In the genomic region with DNA sequence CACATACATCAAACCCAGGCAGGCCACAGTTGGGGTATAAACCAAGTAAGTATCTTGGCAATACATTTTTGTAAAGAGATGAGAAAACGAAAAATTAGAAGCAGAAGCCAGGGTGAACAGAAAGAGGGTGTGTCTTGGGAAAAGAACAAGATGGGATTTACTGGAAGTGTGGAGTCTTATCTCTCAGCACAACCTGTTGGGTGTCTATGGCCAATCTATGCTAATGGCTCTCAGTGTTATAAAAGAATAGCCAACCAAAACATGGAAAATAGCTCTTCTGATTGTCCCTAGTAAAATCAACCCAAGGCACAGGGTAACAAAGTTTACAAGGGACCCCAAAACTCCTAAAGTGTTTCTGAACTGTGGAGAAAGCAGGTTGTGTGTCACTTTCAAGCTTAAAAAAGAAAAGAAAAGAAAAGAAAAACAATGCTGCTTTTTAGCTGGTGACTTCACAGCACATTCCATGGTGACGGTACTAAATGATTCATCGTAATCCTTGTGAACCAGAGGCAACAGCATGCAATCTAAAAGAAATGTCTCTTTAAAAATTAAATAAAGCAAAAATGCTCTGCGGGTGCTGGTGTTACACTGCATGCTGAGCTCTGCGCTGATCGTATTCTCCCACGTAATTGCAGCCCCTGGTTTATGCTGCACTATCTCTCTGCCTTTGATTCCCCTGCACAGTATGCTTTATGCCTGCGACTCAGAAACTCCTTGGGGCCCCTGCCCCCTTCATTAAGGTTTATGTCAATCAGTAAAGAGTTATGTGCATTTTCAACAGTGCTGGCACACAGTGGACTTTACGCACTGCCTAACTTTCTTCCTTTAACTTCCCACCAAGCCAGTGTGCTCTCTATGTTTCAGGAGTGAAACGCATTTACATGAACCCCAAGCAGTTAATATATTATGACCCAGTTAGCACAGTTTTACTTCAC, we compare ENCODE assay signal across 12 cellular contexts.
A peak's percentile ranks its signal among the peaks of the same experiment; 100 is the strongest.
DNase-seq lines count a peak whose midpoint lies in the region; ATAC-seq and TF ChIP-seq lines count a peak whose summit lies in the region.
"Had no signal": no experiment of that assay in that cellular context is flagged by ENCODE, and none has a peak within 500 bp of the region (broad histone marks: within the 10 kb centered on the region; RNA-seq: fewer than 3 reads in every experiment).

No MANE protein-coding gene starts in this region.

- no peaks in the 10 kb centered on the region for H3K4me1 ChIP-seq in skeletal muscle tissue (ENCODE audit: control insufficient read depth in 3 of 3, insufficient read depth in 3 of 3, low read length in 3 of 3)
- H3K4me1 ChIP-seq: lower lobe of right lung had no signal

- peaks cover 0 to 7% (median 0%) of the 10 kb centered on the region in 3 donors for H3K27me3 ChIP-seq in skeletal muscle tissue (ENCODE audit: control insufficient read depth in 3 of 3, insufficient read depth in 3 of 3, low read length in 3 of 3)
- H3K27me3 ChIP-seq in MG63 = no peaks in the 10 kb centered on the region

- no peaks in the 10 kb centered on the region for H3K36me3 ChIP-seq in skeletal muscle tissue (ENCODE audit: control insufficient read depth in 3 of 3, insufficient read depth in 3 of 3, low read length in 3 of 3)
- no peaks in the 10 kb centered on the region for H3K36me3 ChIP-seq in MG63
- H3K36me3 ChIP-seq: lower lobe of right lung had no signal

- DNase-seq in HCEC 1CT = peak; percentile 74
- peak; percentile 65 for DNase-seq in fibroblast of villous mesenchyme (ENCODE audit: low read depth)
- no peak for DNase-seq in MG63
- DNase-seq: GDM1, KBM-7, lower lobe of right lung had no signal

- peak overlapping the region; percentile 37 for H3K27ac ChIP-seq in skeletal muscle tissue (ENCODE audit: low read depth, low read length)
- H3K27ac ChIP-seq: lower lobe of right lung had no signal

- TF ChIP-seq CTCF in WI38 (IDR thresholded peaks at IDR 0.05; ENCODE audit: low read depth, low read length) (no peak), fibroblast of villous mesenchyme (IDR thresholded peaks at IDR 0.05; ENCODE audit: insufficient read depth, low read depth, low read length) (no peak)

- no peak for ATAC-seq in activated CD4-positive, CD25-positive, alpha-beta regulatory T cell treated with anti-CD3 and anti-CD28 coated beads, Interleukin-2, amount 50 U/mL, for 24 hours
- ATAC-seq in HG02759 (IDR thresholded peaks at IDR 0.05; ENCODE audit: unreplicated experiment) (no peak), GM21515 (IDR thresholded peaks at IDR 0.05; ENCODE audit: unreplicated experiment) (no peak)
- ATAC-seq: activated T-helper 17 cell treated with anti-CD3 and anti-CD28 coated beads, Interleukin-2, amount 50 U/mL, for 72 hours; lower lobe of right lung had no signal

- H3K9ac ChIP-seq in skeletal muscle tissue (ENCODE audit: low read depth in 1 of 3, low read length in 3 of 3) = peak overlapping the region in 1 of 3 donors; percentile 30

- H3K9me3 ChIP-seq in skeletal muscle tissue (ENCODE audit: control insufficient read depth in 3 of 3, low read length in 3 of 3) (no peaks in the 10 kb centered on the region), MG63 (no peaks in the 10 kb centered on the region)
- H3K9me3 ChIP-seq: lower lobe of right lung had no signal

- H3K4me3 ChIP-seq in WI38 (ENCODE audit: low read depth, low read length) = peak overlapping the region; percentile 39; the same call in 1 of the 2 replicates
- H3K4me3 ChIP-seq in fibroblast of villous mesenchyme (ENCODE audit: low read depth, low read length) = no peak overlapping the region
- H3K4me3 ChIP-seq in skeletal muscle tissue (ENCODE audit: low read length in 3 of 3) = no peak overlapping the region
- H3K4me3 ChIP-seq in MG63 = no peak overlapping the region
- H3K4me3 ChIP-seq: lower lobe of right lung had no signal
